16 cellular contexts compared by ENCODE assay signal in the genomic region with DNA sequence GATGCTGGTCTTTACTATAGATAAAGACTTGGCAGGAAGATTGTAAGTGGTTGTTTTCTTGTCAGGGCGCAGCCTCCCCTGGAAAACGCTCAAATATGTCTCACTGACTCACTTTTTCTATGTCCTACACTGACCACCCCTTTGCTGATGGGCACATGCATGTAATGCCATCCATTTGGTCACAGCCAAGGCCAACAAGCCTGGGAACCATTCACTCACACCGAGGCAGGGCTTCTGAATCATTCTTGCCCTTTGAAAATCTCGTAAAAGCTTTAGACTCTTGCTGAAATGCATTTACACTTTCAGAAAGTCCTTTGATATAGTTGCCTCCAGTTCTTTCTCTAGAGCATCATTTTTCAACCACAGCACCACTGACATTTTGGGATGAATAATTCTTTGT.
"Had no signal": no experiment of that assay in that cellular context is flagged by ENCODE, and none has a peak within 500 bp of the region (broad histone marks: within the 10 kb centered on the region; RNA-seq: fewer than 3 reads in every experiment).

No MANE protein-coding gene starts in this region.

- H3K4me3 ChIP-seq: neural progenitor cell, pancreas, stomach had no signal

- H3K27me3 Mint-ChIP-seq: activated CD8-positive, alpha-beta T cell treated with anti-CD3 and anti-CD28 coated beads for 36 hours had no signal

- H3K9me3 ChIP-seq: pancreas, stomach had no signal

- ATAC-seq: activated CD8-positive, alpha-beta T cell treated with anti-CD3 and anti-CD28 coated beads for 36 hours; activated naive CD4-positive, alpha-beta T cell treated with anti-CD3 and anti-CD28 coated beads, Interleukin-2, amount 50 U/mL, for 72 hours; activated T-cell treated with anti-CD3 and anti-CD28 coated beads, Interleukin-2, amount 50 U/mL, for 4 hours; left lobe of liver; pancreas; WTC11 had no signal

- H3K4me1 Mint-ChIP-seq: neural progenitor cell had no signal

- DNase-seq: activated CD4-positive, alpha-beta T cell treated with anti-CD3 and anti-CD28 coated beads for 4 hours; activated CD8-positive, alpha-beta T cell treated with anti-CD3 and anti-CD28 coated beads for 36 hours; activated effector memory CD4-positive, alpha-beta T cell treated with Interleukin-2 at 50 U/mL for 16 hours; activated T-cell treated with anti-CD3 and anti-CD28 coated beads, Interleukin-2, amount 50 U/mL, for 4 hours; brain microvascular endothelial cell; cortex of kidney; effector CD4-positive, alpha-beta T cell; pancreas; stimulated activated CD4-positive, alpha-beta T cell treated with anti-CD3 and anti-CD28 coated beads, Interleukin-12 subunit alpha, Interleukin-12 subunit beta, amount 100 ng/mL, for 4 hours; stimulated activated CD4-positive, alpha-beta T cell treated with anti-CD3 and anti-CD28 coated beads, Interleukin-2, amount 100 ng/mL, for 24 hours; stomach; T-helper 2 cell had no signal

- H3K4me3 Mint-ChIP-seq: activated CD8-positive, alpha-beta T cell treated with anti-CD3 and anti-CD28 coated beads for 36 hours; activated T-cell treated with anti-CD3 and anti-CD28 coated beads, Interleukin-2, amount 50 U/mL, for 4 hours; neural progenitor cell; WTC11 had no signal

- H3K9me3 Mint-ChIP-seq: activated CD8-positive, alpha-beta T cell treated with anti-CD3 and anti-CD28 coated beads for 36 hours; activated T-cell treated with anti-CD3 and anti-CD28 coated beads, Interleukin-2, amount 50 U/mL, for 4 hours; neural progenitor cell had no signal

- H3K36me3 ChIP-seq: brain microvascular endothelial cell, neural progenitor cell, pancreas, stomach had no signal

- H3K27ac Mint-ChIP-seq: activated CD8-positive, alpha-beta T cell treated with anti-CD3 and anti-CD28 coated beads for 36 hours; activated naive CD4-positive, alpha-beta T cell treated with anti-CD3 and anti-CD28 coated beads, Interleukin-2, amount 50 U/mL, for 72 hours; neural progenitor cell; WTC11 had no signal

- H3K27me3 ChIP-seq: brain microvascular endothelial cell, neural progenitor cell, pancreas, stomach had no signal

- H2AFZ ChIP-seq: neural progenitor cell had no signal

- H3K4me2 ChIP-seq: neural progenitor cell had no signal

- H3K36me3 Mint-ChIP-seq: neural progenitor cell, WTC11 had no signal

- H3K4me1 ChIP-seq: neural progenitor cell, pancreas had no signal

- H3K27ac ChIP-seq: brain microvascular endothelial cell, neural progenitor cell, pancreas, stomach had no signal
